Comparison of ENCODE assay signal across 1 cellular context in genomic region chr12:121989951-121990647, GRCh38.
TF ChIP-seq lines count a peak whose summit lies in the region.

No MANE protein-coding gene starts in this region.

TF ChIP-seq in IMR-90, 13 proteins besides CTCF, POLR2A, EP300 and RAD21:
- TF ChIP-seq RCOR1 (IDR thresholded peaks at IDR 0.05; ENCODE audit: insufficient replicate concordance, low read length) (no peak), ELK1 (IDR thresholded peaks at IDR 0.05; ENCODE audit: borderline replicate concordance, low read depth, low read length) (no peak), BHLHE40 (IDR thresholded peaks at IDR 0.05; ENCODE audit: low read depth, low read length) (no peak), MXI1 (IDR thresholded peaks at IDR 0.05; ENCODE audit: borderline replicate concordance, low read depth, low read length) (no peak), RFX5 (IDR thresholded peaks at IDR 0.05; ENCODE audit: low read depth, low read length) (no peak), MAFK (IDR thresholded peaks at IDR 0.05; ENCODE audit: low read depth, low read length) (no peak), NFE2L2 (IDR thresholded peaks at IDR 0.05; ENCODE audit: low read depth, low read length) (no peak), FOS (IDR thresholded peaks at IDR 0.05; ENCODE audit: low read depth, low read length) (no peak)
TF ChIP-seq in IMR-90: peak in this region for 0.
